Comparison of ENCODE assay signal across 12 cellular contexts in genomic region chr20:1388253-1388652, GRCh38. TPM values are rescaled to one million over a fixed set of nuclear protein-coding genes. Genes with fewer than 3 reads are reported as not detected.
A peak's percentile ranks its signal among the peaks of the same experiment; 100 is the strongest.
DNase-seq lines count a peak whose midpoint lies in the region; ATAC-seq and TF ChIP-seq lines count a peak whose summit lies in the region.
"Had no signal": no experiment of that assay in that cellular context is flagged by ENCODE, and none has a peak within 500 bp of the region (broad histone marks: within the 10 kb centered on the region; RNA-seq: fewer than 3 reads in every experiment).

No MANE protein-coding gene starts in this region.

- H3K27me3 ChIP-seq in endodermal cell (ENCODE audit: control insufficient read depth, insufficient read depth, low read length, poor library complexity, severe bottlenecking), result no peaks in the 10 kb centered on the region

- no peaks in the 10 kb centered on the region for H3K9me3 Mint-ChIP-seq in stimulated activated naive CD8-positive, alpha-beta T cell treated with anti-CD3 and anti-CD28 coated beads, Interleukin-15, Interleukin-2, amounts not matched to agents 100 ng/mL and 50 ng/mL, for 24 hours
- no peaks in the 10 kb centered on the region for H3K9me3 Mint-ChIP-seq in activated naive CD8-positive, alpha-beta T cell treated with anti-CD3 and anti-CD28 coated beads for 36 hours
- no peaks in the 10 kb centered on the region for H3K9me3 Mint-ChIP-seq in natural killer cell treated with Interleukin-12 subunit alpha and Interleukin-12 subunit beta and Interleukin-15 and Interleukin-18, amount 100 ng/mL, for 72 hours
- H3K9me3 Mint-ChIP-seq in endodermal cell, result no peaks in the 10 kb centered on the region

- no peak for DNase-seq in stimulated activated naive CD8-positive, alpha-beta T cell treated with anti-CD3 and anti-CD28 coated beads, Interleukin-15, Interleukin-2, amounts not matched to agents 100 U/mL and 50 U/mL, for 24 hours
- DNase-seq in activated naive CD8-positive, alpha-beta T cell treated with anti-CD3 and anti-CD28 coated beads for 36 hours, result no peak
- DNase-seq in natural killer cell treated with Interleukin-12 subunit alpha and Interleukin-12 subunit beta and Interleukin-15 and Interleukin-18, amount 100 ng/mL, for 72 hours (ENCODE audit: low spot score), result no peak
- DNase-seq in activated CD4-positive, CD25-positive, alpha-beta regulatory T cell (lab: John Stamatoyannopoulos, UW), result no peak
- no peak for DNase-seq in NCI-H1694 (lab: John Stamatoyannopoulos, UW)
- no peak for DNase-seq in endodermal cell
- DNase-seq in H4 (ENCODE audit: low spot score), result no peak
- DNase-seq: aorta; effector CD4-positive, alpha-beta T cell; NCI-H1092 treated with DMSO at 0.1 percent for 48 hours; NCI-H524 had no signal

- peaks cover 25% of the 10 kb centered on the region for H3K36me3 ChIP-seq in endodermal cell (ENCODE audit: control insufficient read depth, insufficient read depth, low read length)

- H3K4me1 Mint-ChIP-seq in stimulated activated naive CD8-positive, alpha-beta T cell treated with anti-CD3 and anti-CD28 coated beads, Interleukin-15, Interleukin-2, amounts not matched to agents 100 ng/mL and 50 ng/mL, for 24 hours (ENCODE audit: low read depth), result peaks cover 85% of the 10 kb centered on the region
- H3K4me1 Mint-ChIP-seq in activated naive CD8-positive, alpha-beta T cell treated with anti-CD3 and anti-CD28 coated beads for 36 hours, result peaks cover 72% of the 10 kb centered on the region
- H3K4me1 Mint-ChIP-seq in natural killer cell treated with Interleukin-12 subunit alpha and Interleukin-12 subunit beta and Interleukin-15 and Interleukin-18, amount 100 ng/mL, for 72 hours (ENCODE audit: low read depth in 2 of 2), result peaks cover 53 to 59% of the 10 kb centered on the region in 2 donors
- peaks cover 34% of the 10 kb centered on the region for H3K4me1 Mint-ChIP-seq in endodermal cell

- H3K36me3 Mint-ChIP-seq in stimulated activated naive CD8-positive, alpha-beta T cell treated with anti-CD3 and anti-CD28 coated beads, Interleukin-15, Interleukin-2, amounts not matched to agents 100 ng/mL and 50 ng/mL, for 24 hours (ENCODE audit: low read depth), result peaks cover 56% of the 10 kb centered on the region
- H3K36me3 Mint-ChIP-seq in activated naive CD8-positive, alpha-beta T cell treated with anti-CD3 and anti-CD28 coated beads for 36 hours, result peaks cover 41% of the 10 kb centered on the region
- H3K36me3 Mint-ChIP-seq in natural killer cell treated with Interleukin-12 subunit alpha and Interleukin-12 subunit beta and Interleukin-15 and Interleukin-18, amount 100 ng/mL, for 72 hours, result peaks cover 9% of the 10 kb centered on the region
- H3K36me3 Mint-ChIP-seq in endodermal cell (ENCODE audit: low read depth), result peaks cover 6% of the 10 kb centered on the region

- no peak overlapping the region for H3K27ac ChIP-seq in endodermal cell (ENCODE audit: low read depth, low read length)

- no peaks in the 10 kb centered on the region for H3K9me3 ChIP-seq in endodermal cell (ENCODE audit: control insufficient read depth, low read length)

- H3K4me3 ChIP-seq in endodermal cell (ENCODE audit: low read length), result no peak overlapping the region

- 71 to 89% methylated on average over 4 to 6 of the region's 6 CpGs for WGBS in endodermal cell (ENCODE audit: insufficient coverage in 1 of 2, insufficient read length in 1 of 2), 2 experiments

- no peak for TF ChIP-seq CTCF in endodermal cell (conservative IDR thresholded peaks at IDR 0.05)

- ATAC-seq in stimulated activated naive CD8-positive, alpha-beta T cell treated with anti-CD3 and anti-CD28 coated beads, Interleukin-15, Interleukin-2, amounts not matched to agents 100 U/mL and 50 U/mL, for 24 hours, result no peak
- no peak for ATAC-seq in natural killer cell treated with Interleukin-12 subunit alpha and Interleukin-12 subunit beta and Interleukin-15 and Interleukin-18, amount 100 ng/mL, for 72 hours

- H3K27ac Mint-ChIP-seq in stimulated activated naive CD8-positive, alpha-beta T cell treated with anti-CD3 and anti-CD28 coated beads, Interleukin-15, Interleukin-2, amounts not matched to agents 100 ng/mL and 50 ng/mL, for 24 hours, result peak overlapping the region; percentile 82
- H3K27ac Mint-ChIP-seq in activated naive CD8-positive, alpha-beta T cell treated with anti-CD3 and anti-CD28 coated beads for 36 hours, result peak overlapping the region; percentile 81
- H3K27ac Mint-ChIP-seq in natural killer cell treated with Interleukin-12 subunit alpha and Interleukin-12 subunit beta and Interleukin-15 and Interleukin-18, amount 100 ng/mL, for 72 hours, result peak overlapping the region; percentile 61 to 67
- no peak overlapping the region for H3K27ac Mint-ChIP-seq in endodermal cell

- H3K27me3 Mint-ChIP-seq in stimulated activated naive CD8-positive, alpha-beta T cell treated with anti-CD3 and anti-CD28 coated beads, Interleukin-15, Interleukin-2, amounts not matched to agents 100 ng/mL and 50 ng/mL, for 24 hours, result no peaks in the 10 kb centered on the region
- H3K27me3 Mint-ChIP-seq in activated naive CD8-positive, alpha-beta T cell treated with anti-CD3 and anti-CD28 coated beads for 36 hours, result no peaks in the 10 kb centered on the region
- no peaks in the 10 kb centered on the region for H3K27me3 Mint-ChIP-seq in natural killer cell treated with Interleukin-12 subunit alpha and Interleukin-12 subunit beta and Interleukin-15 and Interleukin-18, amount 100 ng/mL, for 72 hours
- H3K27me3 Mint-ChIP-seq in endodermal cell (ENCODE audit: insufficient read depth), result no peaks in the 10 kb centered on the region

- H3K4me1 ChIP-seq in endodermal cell (ENCODE audit: control insufficient read depth, insufficient read depth, low read length), result peaks cover 7% of the 10 kb centered on the region

- no peak overlapping the region for H3K9ac ChIP-seq in endodermal cell (ENCODE audit: extremely low read depth, low read length, poor library complexity, severe bottlenecking)

- peak overlapping the region; percentile 95 for H3K4me3 Mint-ChIP-seq in stimulated activated naive CD8-positive, alpha-beta T cell treated with anti-CD3 and anti-CD28 coated beads, Interleukin-15, Interleukin-2, amounts not matched to agents 100 ng/mL and 50 ng/mL, for 24 hours
- peak overlapping the region; percentile 70 for H3K4me3 Mint-ChIP-seq in activated naive CD8-positive, alpha-beta T cell treated with anti-CD3 and anti-CD28 coated beads for 36 hours
- peak overlapping the region; percentile 82 for H3K4me3 Mint-ChIP-seq in natural killer cell treated with Interleukin-12 subunit alpha and Interleukin-12 subunit beta and Interleukin-15 and Interleukin-18, amount 100 ng/mL, for 72 hours
- H3K4me3 Mint-ChIP-seq in endodermal cell, result no peak overlapping the region

RNA-seq across cellular contexts. Expression of gene FKBP1A, which starts 4.6 kb away (rescaled TPM):
- total RNA-seq in activated naive CD8-positive, alpha-beta T cell treated with anti-CD3 and anti-CD28 coated beads for 36 hours, result 100 to 1,000 TPM; 315 to 324 TPM
- 100 to 1,000 TPM; 167 to 229 TPM for total RNA-seq in natural killer cell treated with Interleukin-12 subunit alpha and Interleukin-12 subunit beta and Interleukin-15 and Interleukin-18, amount 100 ng/mL, for 72 hours
- total RNA-seq in endodermal cell, result 100 to 1,000 TPM; 181 to 185 TPM
- polyA plus RNA-seq in endodermal cell (2013, experiment 1 of 2), result 175 TPM
- 171 TPM for polyA plus RNA-seq in endodermal cell (2013, experiment 2 of 2)
- 124 and 134 TPM in 2 replicates for total RNA-seq in H4 (2014; rRNA removed; shearing (Covaris generic))

RNA-seq across cellular contexts. Expression of gene SDCBP2, which starts 59.3 kb away (rescaled TPM):
- 1 to 10 TPM; 3.3 to 3.9 TPM for total RNA-seq in activated naive CD8-positive, alpha-beta T cell treated with anti-CD3 and anti-CD28 coated beads for 36 hours
- 1 to 10 TPM in 1 of 2 donors, under 1 TPM in 1; 0.89 to 1.5 TPM for total RNA-seq in natural killer cell treated with Interleukin-12 subunit alpha and Interleukin-12 subunit beta and Interleukin-15 and Interleukin-18, amount 100 ng/mL, for 72 hours
- 1 to 10 TPM; 1.5 to 5.1 TPM for total RNA-seq in endodermal cell
- 2.6 TPM for polyA plus RNA-seq in endodermal cell (2013, experiment 1 of 2)
- polyA plus RNA-seq in endodermal cell (2013, experiment 2 of 2), result 3.0 TPM
- total RNA-seq in H4 (2014; rRNA removed; shearing (Covaris generic)), result 0.29 and 0.56 TPM in 2 replicates
